In genomic region chr11:126403658-126404057, GRCh38 we compare ENCODE assay signal across 10 cellular contexts. TPM values are rescaled to one million over a fixed set of nuclear protein-coding genes. Genes with fewer than 3 reads are reported as not detected.
DNase-seq lines count a peak whose midpoint lies in the region; ATAC-seq and TF ChIP-seq lines count a peak whose summit lies in the region.
"Had no signal": no experiment of that assay in that cellular context is flagged by ENCODE, and none has a peak within 500 bp of the region (broad histone marks: within the 10 kb centered on the region; RNA-seq: fewer than 3 reads in every experiment).

No MANE protein-coding gene starts in this region.

- POLR2A ChIA-PET in Caco-2 (lab: Charles Lee) = no interaction called here
- POLR2A ChIA-PET in OCI-LY7 (lab: Charles Lee) = interaction anchor here (1.0 kb wide), 1 partner anchor 11 kb away, joined by 4 read pairs; no protein-coding TSS in a partner anchor

- no peaks in the 10 kb centered on the region; the same call in 1 of the 2 replicates for H4K20me1 ChIP-seq in OCI-LY7 (ENCODE audit: insufficient read depth, low read length)

- H3K27me3 Mint-ChIP-seq in Caco-2 (ENCODE audit: insufficient read depth, unreplicated experiment) = no peaks in the 10 kb centered on the region

- peaks cover 17% of the 10 kb centered on the region for H3K4me1 Mint-ChIP-seq in Caco-2 (ENCODE audit: low read depth, unreplicated experiment)

- H3K9me3 ChIP-seq in Caco-2 (peaks cover 2% of the 10 kb centered on the region; the same call in 1 of the 2 replicates), OCI-LY7 (ENCODE audit: low read length) (no peaks in the 10 kb centered on the region)

- no peaks in the 10 kb centered on the region for H3K27me3 ChIP-seq in Caco-2 (replicated peaks; ENCODE audit: control insufficient read depth, insufficient read depth, low read length)

- CTCF ChIA-PET in Caco-2 (lab: Charles Lee) = no interaction called here
- CTCF ChIA-PET in OCI-LY7 (lab: Charles Lee; ENCODE audit: unreplicated experiment) = no interaction called here

- no peaks in the 10 kb centered on the region for H3K36me3 Mint-ChIP-seq in Caco-2 (ENCODE audit: insufficient read depth, unreplicated experiment)

- H3K36me3 ChIP-seq in Caco-2 (ENCODE audit: control insufficient read depth, insufficient read depth, low read length) (no peaks in the 10 kb centered on the region; the same call in 1 of the 2 replicates), OCI-LY7 (ENCODE audit: insufficient read depth, low read length) (no peaks in the 10 kb centered on the region)

- DNase-seq in kidney tubule cell (ENCODE audit: low spot score) (peak; percentile 44), Caco-2 (no peak), OCI-LY7 (ENCODE audit: low spot score) (no peak)
- no peak for DNase-seq in activated CD8-positive, alpha-beta memory T cell treated with anti-CD3 and anti-CD28 coated beads, Interleukin-2, amount 50 U/mL, for 48 hours
- DNase-seq: midbrain had no signal

- no peak for TF ChIP-seq CTCF in Caco-2 (IDR thresholded peaks at IDR 0.05; ENCODE audit: insufficient read depth in 1 of 2, low read depth in 1 of 2, low read length in 1 of 2, severe bottlenecking in 1 of 2, unreplicated experiment in 1 of 2)
- no peak for TF ChIP-seq CTCF in OCI-LY7 (conservative IDR thresholded peaks at IDR 0.05; ENCODE audit: low read length)

- H3K4me1 ChIP-seq in Caco-2 (peaks cover 40% of the 10 kb centered on the region), OCI-LY7 (ENCODE audit: insufficient read depth, low read length, poor library complexity, severe bottlenecking) (no peaks in the 10 kb centered on the region)

- no peaks in the 10 kb centered on the region for H3K9me3 Mint-ChIP-seq in Caco-2 (ENCODE audit: unreplicated experiment)

- no peak overlapping the region for H3K27ac ChIP-seq in OCI-LY7 (ENCODE audit: low read depth, low read length, poor library complexity, severe bottlenecking)
- H3K27ac ChIP-seq: HL-60 had no signal

- no peaks in the 10 kb centered on the region for H3K9me2 ChIP-seq in OCI-LY7 (ENCODE audit: insufficient read depth, low read length)

- BruUV-seq in Caco-2 (replicated peaks; lab: Mats Ljungman, UMichigan) = no TSS peak
- no TSS peak for BruUV-seq in OCI-LY7 (replicated peaks; lab: Mats Ljungman, UMichigan)

- no peak overlapping the region for H3K4me2 ChIP-seq in OCI-LY7 (ENCODE audit: low read length)

- H3K79me2 ChIP-seq in OCI-LY7 (ENCODE audit: insufficient read depth, low read depth, low read length) = no peaks in the 10 kb centered on the region

- H3K27ac Mint-ChIP-seq in Caco-2 (ENCODE audit: unreplicated experiment) = no peak overlapping the region

- ATAC-seq in GM18870 (IDR thresholded peaks at IDR 0.05; ENCODE audit: unreplicated experiment) (peak; percentile 64), GM21786 (IDR thresholded peaks at IDR 0.05; ENCODE audit: unreplicated experiment) (peak; percentile 90), HG03442 (IDR thresholded peaks at IDR 0.05; ENCODE audit: unreplicated experiment) (peak; percentile 97), HG02840 (IDR thresholded peaks at IDR 0.05; ENCODE audit: low FRiP score, unreplicated experiment) (no peak)

- intact Hi-C loops in Caco-2 (cut with micrococcal nuclease; ENCODE audit: unreplicated experiment) (no loop called here), OCI-LY7 (cut with micrococcal nuclease; ENCODE audit: unreplicated experiment) (no loop called here)

- H3K4me3 Mint-ChIP-seq in Caco-2 (ENCODE audit: unreplicated experiment) = no peak overlapping the region

- no peak overlapping the region for H2AFZ ChIP-seq in OCI-LY7 (ENCODE audit: low read length)

- H3K4me3 ChIP-seq in Caco-2 (ENCODE audit: low read depth, low read length) = no peak overlapping the region
- no peak overlapping the region for H3K4me3 ChIP-seq in OCI-LY7 (ENCODE audit: low read depth, low read length, poor library complexity, severe bottlenecking)

RNA-seq across cellular contexts. Expression of gene ST3GAL4, which starts 48.2 kb away (rescaled TPM):
- total RNA-seq in Caco-2 (2022) (11.2 and 11.5 TPM in 2 replicates), OCI-LY7 (2022) (17.4 and 18.8 TPM in 2 replicates)
- 10.0 and 14.3 TPM in 2 replicates for total RNA-seq in OCI-LY7 (2014; rRNA removed; shearing (Covaris generic))
